ENCODE assay signal across 8 cellular contexts in genomic region chr3:53842436-53843194, GRCh38. TPM values are rescaled to one million over a fixed set of nuclear protein-coding genes. Genes with fewer than 3 reads are reported as not detected.
A peak's percentile ranks its signal among the peaks of the same experiment; 100 is the strongest.
DNase-seq lines count a peak whose midpoint lies in the region; ATAC-seq and TF ChIP-seq lines count a peak whose summit lies in the region.

No MANE protein-coding gene starts in this region.

- H3K36me3 ChIP-seq in prostate gland: no peaks in the 10 kb centered on the region

- H3K4me3 ChIP-seq in prostate gland: no peak overlapping the region

- 38% methylated on average over 12 of the region's 12 CpGs for WGBS in prostate gland

- TF ChIP-seq POLR2A in prostate gland (IDR thresholded peaks at IDR 0.05): peak; percentile 50

- intact Hi-C loops in prostate gland (cut with DNase I): no loop called here

- no peak for ATAC-seq in GM18498 (IDR thresholded peaks at IDR 0.05; ENCODE audit: unreplicated experiment)
- ATAC-seq in stimulated activated naive CD8-positive, alpha-beta T cell treated with anti-CD3 and anti-CD28 coated beads, Interleukin-15, Interleukin-2, amounts not matched to agents 100 U/mL and 50 U/mL, for 24 hours: no peak

- TF ChIP-seq CTCF in GM12872 (IDR thresholded peaks at IDR 0.05; ENCODE audit: insufficient read depth, low read depth, low read length): peak; percentile 30; the same call in 1 of the 3 replicates
- TF ChIP-seq CTCF in prostate gland (IDR thresholded peaks at IDR 0.05): peak in 3 of 4 experiments; percentile 39 to 90 (median 68)

- no peaks in the 10 kb centered on the region for H3K9me3 ChIP-seq in prostate gland

- peaks cover 13% of the 10 kb centered on the region for H3K4me1 ChIP-seq in prostate gland (replicated peaks)

- peak overlapping the region; percentile 85 to 96 for H3K27ac ChIP-seq in prostate gland

- no peaks in the 10 kb centered on the region for H3K27me3 ChIP-seq in prostate gland (replicated peaks; ENCODE audit: insufficient read depth)

- DNase-seq in RPMI7951 (ENCODE audit: low read depth) (peak; percentile 14), globus pallidus (ENCODE audit: low spot score) (peak; percentile 95), prostate gland (ENCODE audit: low spot score) (peak; percentile 94), NCI-H2171 (lab: John Stamatoyannopoulos, UW) (no peak), NCI-H1436 (lab: John Stamatoyannopoulos, UW) (no peak)
- no peak for DNase-seq in stimulated activated naive CD8-positive, alpha-beta T cell treated with anti-CD3 and anti-CD28 coated beads, Interleukin-15, Interleukin-2, amounts not matched to agents 100 U/mL and 50 U/mL, for 24 hours

RNA-seq across cellular contexts. Expression of gene CHDH, which starts 3.6 kb away (rescaled TPM):
- not detected in 2 replicates for total RNA-seq in RPMI7951 (2014; rRNA removed; shearing (Covaris generic))
- 10 to 100 TPM; 40.2 to 43.9 TPM for total RNA-seq in prostate gland

RNA-seq across cellular contexts. Expression of gene IL17RB, which starts 3.8 kb away (rescaled TPM):
- total RNA-seq in RPMI7951 (2014; rRNA removed; shearing (Covaris generic)): not detected in 2 replicates
- total RNA-seq in prostate gland: 10 to 100 TPM in 1 of 2 donors, 1 to 10 TPM in 1; 6.0 to 14.3 TPM

RNA-seq across cellular contexts. Expression of gene ACTR8, which starts 39.3 kb away (rescaled TPM):
- 22.5 and 23.8 TPM in 2 replicates for total RNA-seq in RPMI7951 (2014; rRNA removed; shearing (Covaris generic))
- 10 to 100 TPM; 20.6 to 54.5 TPM for total RNA-seq in prostate gland

RNA-seq across cellular contexts. Expression of gene SELENOK, which starts 49.0 kb away (rescaled TPM):
- total RNA-seq in RPMI7951 (2014; rRNA removed; shearing (Covaris generic)): 145 and 165 TPM in 2 replicates
- total RNA-seq in prostate gland: 10 to 100 TPM; 48.5 to 51.1 TPM

Comparison
In these comparisons a context has a peak if more than half of its experiments do, and no peak if none do; other contexts are left out.
1. DNase-seq: peak in RPMI7951 (single experiment), globus pallidus (single experiment) and prostate gland (single experiment); none in NCI-H2171 (single experiment), NCI-H1436 (single experiment) and stimulated activated naive CD8-positive, alpha-beta T cell treated with anti-CD3 and anti-CD28 coated beads, Interleukin-15, Interleukin-2, amounts not matched to agents 100 U/mL and 50 U/mL, for 24 hours (single experiment).
2. RNA of gene CHDH, which starts 3.6 kb away (total RNA-seq): 40.2 to 43.9 TPM in prostate gland; not detected in RPMI7951; every median in the first group is over 10 times any median in the second.